In genomic region chr16:74862743-74863244, GRCh38 we compare ENCODE assay signal across 8 cellular contexts.
DNase-seq lines count a peak whose midpoint lies in the region; ATAC-seq, FAIRE-seq and TF ChIP-seq lines count a peak whose summit lies in the region.

No MANE protein-coding gene starts in this region.

- DNase-seq in AG04450 (ENCODE audit: low read depth, low spot score), result no peak
- DNase-seq in ELF-1 (ENCODE audit: low read depth, low spot score), result peak; percentile 32
- DNase-seq in NCI-H2227 treated with DMSO at 0.1 percent for 48 hours (lab: John Stamatoyannopoulos, UW), result peak; percentile 49
- DNase-seq in GM12878 (ENCODE audit: low read depth, low spot score), result peak; percentile 45
- DNase-seq in kidney, result no peak
- no peak for DNase-seq in transverse colon

- peak; percentile 94 for FAIRE-seq in GM12878 (lab: Jason Lieb, UNC)
- FAIRE-seq in kidney (lab: Jason Lieb, UNC), result no peak

- H2AFZ ChIP-seq in GM12878 (ENCODE audit: control insufficient read depth, low read depth, low read length), result peak overlapping the region; percentile 11; the same call in 1 of the 2 replicates

- ATAC-seq in HG02678 (IDR thresholded peaks at IDR 0.05; ENCODE audit: unreplicated experiment) (peak; percentile 71), GM12878 (peak; percentile 97), GM19397 (IDR thresholded peaks at IDR 0.05; ENCODE audit: unreplicated experiment) (no peak)

- no peak for TF ChIP-seq POLR2A in GM12878 (IDR thresholded peaks at IDR 0.05; ENCODE audit: low read depth, low read length)
- TF ChIP-seq POLR2A in transverse colon (IDR thresholded peaks at IDR 0.05), result no peak

- intact Hi-C loops in GM12878 (cut with micrococcal nuclease; ENCODE audit: unreplicated experiment) (loop anchor here (1.0 to 10.0 kb wide), 4 partner anchors 49 to 248 kb away; partner anchors contain the start of gene ZNRF1), kidney (cut with DNase I) (loop anchor here (5.0 kb wide), 1 partner anchor 150 kb away; no protein-coding TSS in a partner anchor), transverse colon (cut with DNase I; ENCODE audit: low total_unique reads) (loop anchor here (2.0 to 5.0 kb wide), 2 partner anchors 50 to 150 kb away; no protein-coding TSS in a partner anchor)

- POLR2A ChIA-PET in AG04450 (lab: Yijun Ruan, JAX), result no interaction called here
- POLR2A ChIA-PET in GM12878 (lab: Charles Lee), result interaction anchor here (1.1 kb wide), 3 partner anchors 149 to 249 kb away, joined by 4 read pairs; no protein-coding TSS in a partner anchor

- peaks cover 2% of the 10 kb centered on the region for H3K27me3 ChIP-seq in AG04450 (ENCODE audit: control insufficient read depth, insufficient read depth, low read length)
- no peaks in the 10 kb centered on the region for H3K27me3 ChIP-seq in GM12878 (replicated peaks in 1 of 2; ENCODE audit: control insufficient read depth in 2 of 2, insufficient read depth in 2 of 2, low read length in 1 of 2)
- H3K27me3 ChIP-seq in transverse colon, result no peaks in the 10 kb centered on the region

- BruUV-seq in GM12878 (replicated peaks; lab: Mats Ljungman, UMichigan), result no TSS peak

- CTCF ChIA-PET in AG04450 (lab: Charles Lee) (interaction anchor here (0.5 to 4.9 kb wide), 78 partner anchors 9 to 1046 kb away, joined by 3 to 208 read pairs (median 5); partner anchors contain the start of genes MLKL and RFWD3), GM12878 (lab: Yijun Ruan, JAX) (interaction anchor here (0.6 to 7.1 kb wide), 81 partner anchors 9 to 567 kb away, joined by 3 to 190 read pairs (median 5); partner anchors contain the start of genes FA2H, MLKL, RFWD3 and WDR59)

- H3K9ac ChIP-seq in GM12878 (ENCODE audit: control insufficient read depth, insufficient read depth, low read length), result no peak overlapping the region
- no peak overlapping the region for H3K9ac ChIP-seq in kidney (ENCODE audit: low read length in 2 of 2)

- TF ChIP-seq RAD21 in GM12878 (IDR thresholded peaks at IDR 0.05; ENCODE audit: insufficient read depth, low read depth, low read length), result peak; percentile 93

- SMC1A ChIA-PET in GM12878 (lab: Charles Lee; ENCODE audit: uncharacterized antibody, unreplicated experiment), result interaction anchor here (0.6 to 4.7 kb wide), 49 partner anchors 10 to 553 kb away, joined by 3 to 77 read pairs (median 4); no protein-coding TSS in a partner anchor

- whole genome bisulfite sequencing in GM12878 (ENCODE audit: insufficient coverage, insufficient replicate concordance, low lambda C conversion rate, missing lambda C conversion rate), result 10% methylated on average over 10 of the region's 10 CpGs
- 26 to 27% methylated on average over 7 to 10 of the region's 10 CpGs for WGBS in transverse colon (ENCODE audit: low coverage in 1 of 2), 2 donors

- no peaks in the 10 kb centered on the region for H4K20me1 ChIP-seq in GM12878 (ENCODE audit: control insufficient read depth, insufficient read depth)

- H3K27ac ChIP-seq in AG04450 (ENCODE audit: low read depth, low read length) (no peak overlapping the region), GM12878 (ENCODE audit: control insufficient read depth, insufficient read depth) (no peak overlapping the region), kidney (ENCODE audit: low read depth in 2 of 2, low read length in 2 of 2) (no peak overlapping the region), transverse colon (no peak overlapping the region)

- in situ Hi-C loops in GM12878 (cut with MboI) (no loop called here), transverse colon (cut with MboI; ENCODE audit: low pct_ligation_motif_present in 1 of 4, low pct_unique_long_range_greater_than_20kb in 1 of 4, low sequenced_read_pairs in 3 of 4) (loop anchor here (5.0 to 25.0 kb wide), 4 partner anchors 48 to 150 kb away; partner anchors contain the start of gene MLKL (in 2 of the 4))

- no peaks in the 10 kb centered on the region for H3K36me3 ChIP-seq in GM12878 (ENCODE audit: control insufficient read depth in 2 of 2, insufficient read depth in 2 of 2, low read length in 1 of 2)
- no peaks in the 10 kb centered on the region for H3K36me3 ChIP-seq in kidney (ENCODE audit: control insufficient read depth in 1 of 2, insufficient read depth in 2 of 2, low read length in 2 of 2)
- H3K36me3 ChIP-seq in transverse colon, result no peaks in the 10 kb centered on the region

- H3K4me1 ChIP-seq in GM12878 (ENCODE audit: control insufficient read depth, insufficient read depth, low read length), result no peaks in the 10 kb centered on the region
- peaks cover 0 to 4% of the 10 kb centered on the region in 2 donors for H3K4me1 ChIP-seq in kidney (ENCODE audit: control insufficient read depth in 1 of 2, insufficient read depth in 1 of 2, low read depth in 1 of 2, low read length in 2 of 2)
- no peaks in the 10 kb centered on the region for H3K4me1 ChIP-seq in transverse colon

- no peaks in the 10 kb centered on the region for H3K79me2 ChIP-seq in GM12878 (ENCODE audit: control insufficient read depth, insufficient read depth, low read length)

- no peak for TF ChIP-seq EP300 in GM12878 (IDR thresholded peaks at IDR 0.05; ENCODE audit: borderline replicate concordance in 1 of 2, control insufficient read depth in 1 of 2, low read depth in 2 of 2, low read length in 2 of 2)
- no peak for TF ChIP-seq EP300 in transverse colon (IDR thresholded peaks at IDR 0.05; ENCODE audit: low read depth)

- H3K9me3 ChIP-seq in AG04450 (ENCODE audit: control insufficient read depth, insufficient read depth, low read length) (no peaks in the 10 kb centered on the region), GM12878 (replicated peaks; ENCODE audit: control insufficient read depth, insufficient read depth, low read length) (no peaks in the 10 kb centered on the region), kidney (ENCODE audit: control insufficient read depth in 1 of 2, low read length in 2 of 2) (no peaks in the 10 kb centered on the region), transverse colon (no peaks in the 10 kb centered on the region)

- no peak overlapping the region for H3K4me2 ChIP-seq in GM12878 (ENCODE audit: control insufficient read depth, insufficient read depth)

- peak; percentile 80 for TF ChIP-seq CTCF in AG04450 (IDR thresholded peaks at IDR 0.05; ENCODE audit: low read depth, low read length)
- peak; percentile 64 to 91 (median 73) for TF ChIP-seq CTCF in GM12878 (IDR thresholded peaks at IDR 0.05 in 2 of 3, conservative IDR thresholded peaks at IDR 0.05 in 1 of 3; ENCODE audit: control insufficient read depth in 2 of 3, extremely low read depth in 1 of 3, insufficient read depth in 1 of 3, low read depth in 3 of 3, low read length in 3 of 3)
- peak; percentile 78 for TF ChIP-seq CTCF in kidney (IDR thresholded peaks at IDR 0.05; ENCODE audit: borderline replicate concordance, extremely low read depth, insufficient read depth)
- peak; percentile 79 to 87 (median 83) for TF ChIP-seq CTCF in transverse colon (IDR thresholded peaks at IDR 0.05)

- RAD21 ChIA-PET in GM12878 (lab: Charles Lee; ENCODE audit: unreplicated experiment), result interaction anchor here (0.5 to 4.3 kb wide), 37 partner anchors 10 to 755 kb away, joined by 3 to 81 read pairs (median 4); partner anchors contain the start of genes FA2H, MLKL, RFWD3 and WDR59

- no peak overlapping the region for H3K4me3 ChIP-seq in AG04450 (ENCODE audit: low read depth, low read length)
- no peak overlapping the region for H3K4me3 ChIP-seq in GM12878
- no peak overlapping the region for H3K4me3 ChIP-seq in kidney (ENCODE audit: low read length in 2 of 2)
- H3K4me3 ChIP-seq in transverse colon, result no peak overlapping the region

TF ChIP-seq in GM12878, 131 proteins besides CTCF, POLR2A, EP300 and RAD21 (continues in another document):
- TF ChIP-seq MYC (IDR thresholded peaks at IDR 0.05; ENCODE audit: insufficient read depth, insufficient read length, insufficient replicate concordance, low read length, severe bottlenecking) (no peak), ZBTB11 (CRISPR knock-in tag; IDR thresholded peaks at IDR 0.05) (no peak), CREB1 (IDR thresholded peaks at IDR 0.05; ENCODE audit: low read depth) (peak; percentile 15; the same call in 1 of the 2 replicates), HDAC2 (IDR thresholded peaks at IDR 0.05) (no peak), SMC3 (IDR thresholded peaks at IDR 0.05; ENCODE audit: borderline replicate concordance, low read length) (peak; percentile 90), NR2F1 (conservative IDR thresholded peaks at IDR 0.05) (peak; percentile 86), NBN (IDR thresholded peaks at IDR 0.05) (no peak), ATF7 (IDR thresholded peaks at IDR 0.05; ENCODE audit: low read depth) (no peak), YY1 (IDR thresholded peaks at IDR 0.05; ENCODE audit: low read depth, low read length) (0 out of 2 replicates have a peak, but pooled peaks have one; percentile 37)

Comparison
In these comparisons a context has a peak if more than half of its experiments do, and no peak if none do; other contexts are left out.
1. DNase-seq: peak in ELF-1 (single experiment), NCI-H2227 treated with DMSO at 0.1 percent for 48 hours (single experiment) and GM12878 (single experiment); none in AG04450 (single experiment), kidney (single experiment) and transverse colon (single experiment).
2. Peak in every context shown above with its lines, with median percentiles within 50 percentile points of each other: CTCF ChIP-seq.